26 cellular contexts compared by ENCODE assay signal in genomic region chr15:100277087-100277855, GRCh38.
"Had no signal": no experiment of that assay in that cellular context is flagged by ENCODE, and none has a peak within 500 bp of the region (broad histone marks: within the 10 kb centered on the region; RNA-seq: fewer than 3 reads in every experiment).

No MANE protein-coding gene starts in this region.

- H3K27me3 ChIP-seq: ascending aorta, body of pancreas, MG63, Peyer's patch, SJCRH30 had no signal

- DNase-seq: activated B cell treated with CpG ODN at 0.5 μM for 24 hours; activated CD4-positive, alpha-beta memory T cell treated with anti-CD3 and anti-CD28 coated beads for 36 hours; activated CD4-positive, alpha-beta T cell treated with anti-CD3 and anti-CD28 coated beads for 1 hour; activated CD4-positive, alpha-beta T cell treated with anti-CD3 and anti-CD28 coated beads, Interleukin-2, amount 10 ng/mL, durations not matched to agents 24 days and 14 days; activated effector memory CD4-positive, alpha-beta T cell treated with anti-CD3 and anti-CD28 coated beads, Interleukin-2, amount 50 U/mL, for 16 hours; activated naive CD4-positive, alpha-beta T cell treated with Interleukin-2 at 50 U/mL for 16 hours; activated naive CD8-positive, alpha-beta T cell treated with anti-CD3 and anti-CD28 coated beads, Interleukin-2, amount 50 U/mL, for 24 hours; activated T-cell treated with anti-CD3 and anti-CD28 coated beads, Interleukin-2, amount 50 U/mL, for 24 hours; amniotic stem cell; body of pancreas; central memory CD4-positive, alpha-beta T cell; MG63; MV-4-11; NCI-H1092 treated with DMSO at 0.1 percent for 48 hours; NCI-H1417 treated with DMSO at 0.1 percent for 48 hours; NCI-H1694; NCI-H2029 treated with DMSO at 0.1 percent for 48 hours; NCI-H345; NCI-H510A; Peyer's patch; Right ventricle myocardium superior; SJCRH30; T-helper 9 cell had no signal

- H3K4me1 ChIP-seq: body of pancreas, Peyer's patch, SJCRH30 had no signal

- H3K36me3 ChIP-seq: ascending aorta, MG63, Peyer's patch, SJCRH30 had no signal

- H3K27ac ChIP-seq: ascending aorta, body of pancreas, Peyer's patch, RWPE1, SJCRH30 had no signal

- H3K4me3 ChIP-seq: ascending aorta, body of pancreas, MG63, Peyer's patch, SJCRH30 had no signal

- FAIRE-seq: bronchial epithelial cell had no signal

- H3K9me3 ChIP-seq: body of pancreas, Peyer's patch had no signal
